In the genomic region with DNA sequence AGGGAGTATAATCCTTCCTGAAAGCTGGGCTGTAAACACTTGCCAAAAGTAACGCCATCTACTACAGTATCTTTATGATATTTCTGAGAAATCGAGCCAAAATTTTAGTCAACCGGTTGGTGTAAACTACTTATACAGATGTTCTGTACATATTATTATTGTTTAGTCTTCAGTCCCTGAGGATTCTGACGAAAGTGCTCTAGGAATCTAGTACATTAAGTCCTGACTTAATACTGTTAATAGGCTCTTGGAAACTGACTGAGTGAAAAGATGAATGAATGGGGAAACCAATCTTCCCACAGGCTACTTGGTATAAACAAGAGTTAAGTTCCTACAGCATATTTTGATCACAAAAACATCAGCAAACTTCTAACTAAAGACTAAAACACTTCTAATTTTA, we compare ENCODE assay signal across 16 cellular contexts.
"Had no signal": no experiment of that assay in that cellular context is flagged by ENCODE, and none has a peak within 500 bp of the region (broad histone marks: within the 10 kb centered on the region; RNA-seq: fewer than 3 reads in every experiment).

No MANE protein-coding gene starts in this region.

- H3K79me2 ChIP-seq: parathyroid adenoma had no signal

- H3K4me3 ChIP-seq: ascending aorta, esophagus muscularis mucosa, gastrocnemius medialis, SJSA1, skin epidermis, suprapubic skin, upper lobe of left lung had no signal

- DNase-seq: activated CD4-positive, CD25-positive, alpha-beta regulatory T cell treated with anti-CD3 and anti-CD28 coated beads, Interleukin-2, amount 50 U/mL, for 72 hours; activated naive CD4-positive, alpha-beta T cell treated with Interleukin-2 at 50 U/mL for 16 hours; activated T-cell treated with anti-CD3 and anti-CD28 coated beads for 4 hours; gastrocnemius medialis; heart left ventricle; left colon; naive thymus-derived CD4-positive, alpha-beta T cell; T-helper 9 cell; upper lobe of left lung had no signal

- H3K4me1 ChIP-seq: ascending aorta, esophagus muscularis mucosa, gastrocnemius medialis, parathyroid adenoma, SJSA1, suprapubic skin, upper lobe of left lung had no signal

- H3K9me3 ChIP-seq: ascending aorta, esophagus muscularis mucosa, gastrocnemius medialis, heart left ventricle, SJSA1, suprapubic skin, upper lobe of left lung had no signal

- H3K9ac ChIP-seq: parathyroid adenoma had no signal

- H3K27ac ChIP-seq: ascending aorta, esophagus muscularis mucosa, gastrocnemius medialis, heart left ventricle, parathyroid adenoma, SJSA1, skin epidermis, suprapubic skin, upper lobe of left lung had no signal

- H3K36me3 ChIP-seq: ascending aorta, esophagus muscularis mucosa, gastrocnemius medialis, heart left ventricle, SJSA1, suprapubic skin, upper lobe of left lung had no signal

- ATAC-seq: activated T-helper 17 cell treated with anti-CD3 and anti-CD28 coated beads, Interleukin-2, amount 50 U/mL, for 72 hours; gastrocnemius medialis; heart left ventricle; left colon; naive thymus-derived CD4-positive, alpha-beta T cell had no signal

- H3K27me3 ChIP-seq: ascending aorta, esophagus muscularis mucosa, gastrocnemius medialis, heart left ventricle, SJSA1, suprapubic skin, upper lobe of left lung had no signal

- H2AFZ ChIP-seq: parathyroid adenoma had no signal
